Comparison of ENCODE assay signal across 8 cellular contexts in the genomic region with DNA sequence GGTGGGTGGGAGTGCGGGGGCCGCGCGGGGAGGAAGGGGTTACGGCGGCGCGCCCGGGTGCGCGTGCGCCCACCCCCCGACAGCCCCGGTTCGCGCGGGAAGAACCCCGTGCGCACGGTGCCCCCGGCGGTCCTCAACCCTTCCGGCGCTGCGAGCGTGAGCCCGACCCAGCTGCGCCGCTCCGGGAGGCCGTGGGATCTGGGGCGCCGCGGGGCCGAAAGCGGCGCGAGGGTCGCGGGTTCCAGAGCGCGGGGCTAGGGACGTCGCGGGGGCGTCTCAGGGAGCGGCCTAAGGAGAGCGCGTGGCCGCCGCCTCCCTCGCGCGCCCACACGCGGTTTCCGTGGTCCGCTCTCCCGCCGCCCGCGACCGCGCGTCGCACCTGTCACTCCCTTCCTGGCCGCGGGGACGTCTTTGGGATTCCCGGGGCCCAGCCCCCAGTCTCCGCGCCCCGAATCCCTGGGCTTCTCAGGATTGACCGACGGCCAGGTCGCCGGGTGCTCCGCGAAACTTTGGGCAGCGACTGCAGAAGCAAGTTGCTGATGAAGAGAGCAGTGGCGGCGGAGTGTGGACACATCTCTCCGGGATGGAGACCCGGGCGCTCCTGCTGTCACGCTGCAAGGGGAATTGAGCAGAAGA. TPM values are rescaled to one million over a fixed set of nuclear protein-coding genes. Genes with fewer than 3 reads are reported as not detected.
A peak's percentile ranks its signal among the peaks of the same experiment; 100 is the strongest.
DNase-seq lines count a peak whose midpoint lies in the region; ATAC-seq, FAIRE-seq and TF ChIP-seq lines count a peak whose summit lies in the region.

No MANE protein-coding gene starts in this region.

- peak overlapping the region; percentile 97 to 99 for H3K27ac ChIP-seq in A549

- DNase-seq in A549 (ENCODE audit: low read depth in 1 of 2, low spot score in 1 of 2) (peak in 1 of 2 experiments; percentile 27), cerebellum (ENCODE audit: low spot score) (peak; percentile 60), left kidney (ENCODE audit: low read depth, low spot score) (peak; percentile 73), SK-N-DZ (ENCODE audit: low spot score) (no peak)
- DNase-seq in stimulated activated CD4-positive, alpha-beta T cell treated with anti-CD3 and anti-CD28 coated beads, Interleukin-4, amount 100 ng/mL, for 1 hour: peak; percentile 47

- peak overlapping the region; percentile 97 for H3K4me2 ChIP-seq in A549

- no peak for FAIRE-seq in A549 (lab: Jason Lieb, UNC)

- H3K4me3 ChIP-seq in A549 (peak overlapping the region; percentile 86), WI38 (ENCODE audit: low read depth, low read length) (peak overlapping the region; percentile 75)

- no peak for TF ChIP-seq RAD21 in A549 (conservative IDR thresholded peaks at IDR 0.05 in 1 of 2, IDR thresholded peaks at IDR 0.05 in 1 of 2)

- POLR2A ChIA-PET in A549 (lab: Yijun Ruan, JAX): interaction anchor here (1.1 to 1.4 kb wide), 3 partner anchors 13 to 33 kb away, joined by 3 to 7 read pairs (median 5); a partner anchor contains a TSS

- TF ChIP-seq POLR2A in A549 (IDR thresholded peaks at IDR 0.05; ENCODE audit: low read length): no peak

- H3K9me3 ChIP-seq in A549: no peaks in the 10 kb centered on the region

- TF ChIP-seq CTCF in A549 (IDR thresholded peaks at IDR 0.05) (no peak), WI38 (IDR thresholded peaks at IDR 0.05; ENCODE audit: low read depth, low read length) (no peak)

- no peak for TF ChIP-seq EP300 in A549 (IDR thresholded peaks at IDR 0.05)

- CTCF ChIA-PET in A549 (lab: Yijun Ruan, JAX): interaction anchor here (0.7 to 2.6 kb wide), 10 partner anchors 8 to 1412 kb away, joined by 3 to 10 read pairs (median 4); no protein-coding TSS in a partner anchor

- WGBS in A549 (ENCODE audit: missing lambda C conversion rate): 2% methylated on average over 7 of the region's 86 CpGs

- H3K4me1 ChIP-seq in A549: peaks cover 14% of the 10 kb centered on the region

- ATAC-seq in A549: peak; percentile 17 to 37
- peak; percentile 20 for ATAC-seq in GM18511 (IDR thresholded peaks at IDR 0.05; ENCODE audit: unreplicated experiment)
- ATAC-seq in HG03196 (IDR thresholded peaks at IDR 0.05; ENCODE audit: unreplicated experiment): peak; percentile 15

TF ChIP-seq in A549, 52 proteins besides CTCF, POLR2A, EP300 and RAD21:
- TF ChIP-seq ZNF302 (CRISPR knock-in tag; IDR thresholded peaks at IDR 0.05) (no peak), JUNB (IDR thresholded peaks at IDR 0.05) (no peak), HOXB13 (CRISPR knock-in tag; IDR thresholded peaks at IDR 0.05; ENCODE audit: low read depth) (peak; percentile 24; the same call in 1 of the 2 replicates), HOXA7 (CRISPR knock-in tag; IDR thresholded peaks at IDR 0.05) (no peak), CHD4 (IDR thresholded peaks at IDR 0.05; ENCODE audit: borderline replicate concordance) (no peak), PHF8 (IDR thresholded peaks at IDR 0.05; ENCODE audit: borderline replicate concordance, low read depth) (peak; percentile 41), HOXB5 (CRISPR knock-in tag; IDR thresholded peaks at IDR 0.05) (0 out of 2 replicates have a peak, but pooled peaks have one; percentile 34), CBX8 (IDR thresholded peaks at IDR 0.05) (no peak), RARB (CRISPR knock-in tag; IDR thresholded peaks at IDR 0.05) (no peak)
- TF ChIP-seq, protein P1, sequence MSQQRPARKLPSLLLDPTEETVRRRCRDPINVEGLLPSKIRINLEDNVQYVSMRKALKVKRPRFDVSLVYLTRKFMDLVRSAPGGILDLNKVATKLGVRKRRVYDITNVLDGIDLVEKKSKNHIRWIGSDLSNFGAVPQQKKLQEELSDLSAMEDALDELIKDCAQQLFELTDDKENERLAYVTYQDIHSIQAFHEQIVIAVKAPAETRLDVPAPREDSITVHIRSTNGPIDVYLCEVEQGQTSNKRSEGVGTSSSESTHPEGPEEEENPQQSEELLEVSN (IDR thresholded peaks at IDR 0.05; ENCODE audit: borderline replicate concordance, low read depth): peak; percentile 71; the same call in 1 of the 2 replicates
- TF ChIP-seq, protein P2, sequence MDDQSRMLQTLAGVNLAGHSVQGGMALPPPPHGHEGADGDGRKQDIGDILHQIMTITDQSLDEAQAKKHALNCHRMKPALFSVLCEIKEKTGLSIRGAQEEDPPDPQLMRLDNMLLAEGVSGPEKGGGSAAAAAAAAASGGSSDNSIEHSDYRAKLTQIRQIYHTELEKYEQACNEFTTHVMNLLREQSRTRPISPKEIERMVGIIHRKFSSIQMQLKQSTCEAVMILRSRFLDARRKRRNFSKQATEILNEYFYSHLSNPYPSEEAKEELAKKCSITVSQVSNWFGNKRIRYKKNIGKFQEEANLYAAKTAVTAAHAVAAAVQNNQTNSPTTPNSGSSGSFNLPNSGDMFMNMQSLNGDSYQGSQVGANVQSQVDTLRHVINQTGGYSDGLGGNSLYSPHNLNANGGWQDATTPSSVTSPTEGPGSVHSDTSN (IDR thresholded peaks at IDR 0.05): no peak
- TF ChIP-seq, protein P3, sequence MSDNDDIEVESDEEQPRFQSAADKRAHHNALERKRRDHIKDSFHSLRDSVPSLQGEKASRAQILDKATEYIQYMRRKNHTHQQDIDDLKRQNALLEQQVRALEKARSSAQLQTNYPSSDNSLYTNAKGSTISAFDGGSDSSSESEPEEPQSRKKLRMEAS (IDR thresholded peaks at IDR 0.05): peak; percentile 67; the same call in 1 of the 2 replicates
TF ChIP-seq in A549: peak in this region for 5.

RNA-seq across cellular contexts. Expression of a gene that starts 0.6 kb away (rescaled TPM):
- 19.4 and 29.3 TPM in 2 replicates for polyA plus RNA-seq in A549 (2011; rRNA removed)
- 16.9 and 24.0 TPM in 2 replicates for polyA plus RNA-seq in A549 (2012; cell fraction: cytosol; rRNA removed)
- 64.6 and 68.4 TPM in 2 replicates for polyA plus RNA-seq in A549 (2012; cell fraction: nucleus; rRNA removed)
- polyA plus RNA-seq in A549 (2017; fragmentation: RNase III; extraction: RNeasy Plus Mini Kit Qiagen cat#74134 plus additional on column Dnase treatment): 21.0 to 30.8 TPM (median 29.7 TPM) in 3 replicates
- 31.2 and 49.4 TPM in 2 replicates for polyA minus RNA-seq in A549 (2011; rRNA and poly(A)+ RNA removed)
- total RNA-seq in cerebellum: 73.8 TPM
- polyA plus RNA-seq in SK-N-DZ (2014; cell fraction: cytosol; rRNA removed): 118 and 140 TPM in 2 replicates
- polyA plus RNA-seq in SK-N-DZ (2014; cell fraction: nucleus; rRNA removed): 116 and 149 TPM in 2 replicates

RNA-seq across cellular contexts. Expression of a gene that starts 33.0 kb away (rescaled TPM):
- polyA plus RNA-seq in A549 (2011; rRNA removed) (2.5 and 3.6 TPM in 2 replicates), A549 (2017; fragmentation: RNase III; extraction: RNeasy Plus Mini Kit Qiagen cat#74134 plus additional on column Dnase treatment) (3.3 to 4.5 TPM (median 4.5 TPM) in 3 replicates)
- 3.1 and 3.3 TPM in 2 replicates for polyA plus RNA-seq in A549 (2012; cell fraction: cytosol; rRNA removed)
- polyA plus RNA-seq in A549 (2012; cell fraction: nucleus; rRNA removed): 3.5 and 4.4 TPM in 2 replicates
- polyA minus RNA-seq in A549 (2011; rRNA and poly(A)+ RNA removed): 13.4 and 15.0 TPM in 2 replicates
- 13.0 TPM for total RNA-seq in cerebellum
- polyA plus RNA-seq in SK-N-DZ (2014; cell fraction: cytosol; rRNA removed): 7.3 and 13.7 TPM in 2 replicates
- polyA plus RNA-seq in SK-N-DZ (2014; cell fraction: nucleus; rRNA removed): 4.9 and 6.8 TPM in 2 replicates
